Comparison of ENCODE assay signal across 9 cellular contexts in genomic region chr20:44692932-44693476, GRCh38. TPM values are rescaled to one million over a fixed set of nuclear protein-coding genes. Genes with fewer than 3 reads are reported as not detected.
A peak's percentile ranks its signal among the peaks of the same experiment; 100 is the strongest.
DNase-seq lines count a peak whose midpoint lies in the region; ATAC-seq, FAIRE-seq and TF ChIP-seq lines count a peak whose summit lies in the region.
"Had no signal": no experiment of that assay in that cellular context is flagged by ENCODE, and none has a peak within 500 bp of the region (broad histone marks: within the 10 kb centered on the region; RNA-seq: fewer than 3 reads in every experiment).

No MANE protein-coding gene starts in this region.

- H4K20me1 ChIP-seq in astrocyte (ENCODE audit: insufficient read depth, low read length): no peaks in the 10 kb centered on the region

- H3K9me3 ChIP-seq in astrocyte (ENCODE audit: insufficient read depth, low read depth, low read length): no peaks in the 10 kb centered on the region
- peaks cover 3% of the 10 kb centered on the region for H3K9me3 ChIP-seq in left ventricle myocardium inferior (replicated peaks)
- H3K9me3 ChIP-seq in skeletal muscle tissue (ENCODE audit: control insufficient read depth in 3 of 3, low read length in 3 of 3): no peaks in the 10 kb centered on the region

- no peak overlapping the region for H3K4me3 Mint-ChIP-seq in astrocyte (ENCODE audit: unreplicated experiment)
- H3K4me3 Mint-ChIP-seq: activated B cell treated with CpG ODN at 0.5 μM for 24 hours had no signal

- H3K36me3 Mint-ChIP-seq in astrocyte (ENCODE audit: low read depth, unreplicated experiment): no peaks in the 10 kb centered on the region

- H3K4me1 ChIP-seq in astrocyte (ENCODE audit: insufficient read depth, low read length): peaks cover 21% of the 10 kb centered on the region
- H3K4me1 ChIP-seq in left ventricle myocardium inferior: peaks cover 75% of the 10 kb centered on the region
- H3K4me1 ChIP-seq in skeletal muscle tissue (ENCODE audit: control insufficient read depth in 3 of 3, insufficient read depth in 3 of 3, low read length in 3 of 3): peaks cover 31 to 37% (median 32%) of the 10 kb centered on the region in 3 donors

- H3K79me2 ChIP-seq in astrocyte (ENCODE audit: insufficient read depth, low read length): no peaks in the 10 kb centered on the region

- no peak overlapping the region for H2AFZ ChIP-seq in astrocyte (ENCODE audit: low read depth, low read length)

- H3K36me3 ChIP-seq in H7 (replicated peaks; ENCODE audit: control insufficient read depth, insufficient read depth, low read length) (no peaks in the 10 kb centered on the region), astrocyte (ENCODE audit: insufficient read depth, low read length) (no peaks in the 10 kb centered on the region), left ventricle myocardium inferior (no peaks in the 10 kb centered on the region), skeletal muscle tissue (ENCODE audit: control insufficient read depth in 3 of 3, insufficient read depth in 3 of 3, low read length in 3 of 3) (no peaks in the 10 kb centered on the region)

- peaks cover 38% of the 10 kb centered on the region for H3K4me1 Mint-ChIP-seq in astrocyte (ENCODE audit: low read depth, unreplicated experiment)

- intact Hi-C loops in left ventricle myocardium inferior (cut with micrococcal nuclease): no loop called here

- TF ChIP-seq CTCF in astrocyte (IDR thresholded peaks at IDR 0.05; ENCODE audit: insufficient read depth, low read depth, low read length): no peak
- no peak for TF ChIP-seq CTCF in left ventricle myocardium inferior (IDR thresholded peaks at IDR 0.05; ENCODE audit: borderline replicate concordance)

- H3K4me2 ChIP-seq in astrocyte (ENCODE audit: low read length): peak overlapping the region; percentile 63

- no peak for FAIRE-seq in astrocyte (lab: Jason Lieb, UNC)

- H3K9ac ChIP-seq in astrocyte (ENCODE audit: low read length): peak overlapping the region; percentile 29
- peak overlapping the region in 2 of 3 donors; percentile 24 to 69 for H3K9ac ChIP-seq in skeletal muscle tissue (ENCODE audit: low read depth in 1 of 3, low read length in 3 of 3)

- H3K27me3 ChIP-seq in H7 (ENCODE audit: control insufficient read depth, insufficient read depth, low read length) (no peaks in the 10 kb centered on the region), astrocyte (ENCODE audit: insufficient read depth, low read length) (peaks cover 7% of the 10 kb centered on the region), left ventricle myocardium inferior (ENCODE audit: low read depth) (no peaks in the 10 kb centered on the region), skeletal muscle tissue (ENCODE audit: control insufficient read depth in 3 of 3, insufficient read depth in 3 of 3, low read length in 3 of 3) (no peaks in the 10 kb centered on the region)

- no peak for ATAC-seq in HG03457 (IDR thresholded peaks at IDR 0.05; ENCODE audit: unreplicated experiment)

- no peaks in the 10 kb centered on the region for H3K9me3 Mint-ChIP-seq in astrocyte (ENCODE audit: unreplicated experiment)

- no peaks in the 10 kb centered on the region for H3K27me3 Mint-ChIP-seq in astrocyte (ENCODE audit: low read depth, unreplicated experiment)

- DNase-seq in H7 (peak; percentile 49), astrocyte (ENCODE audit: low read depth) (peak; percentile 94), left ventricle myocardium inferior (peak; percentile 78), NCI-H345 (lab: John Stamatoyannopoulos, UW) (no peak)
- DNase-seq in central memory CD4-positive, alpha-beta T cell: no peak
- DNase-seq in effector CD4-positive, alpha-beta T cell: no peak
- DNase-seq: activated B cell treated with CpG ODN at 0.5 μM for 24 hours had no signal

- H3K4me3 ChIP-seq in H7 (ENCODE audit: insufficient read depth, low read depth, low read length) (no peak overlapping the region), astrocyte (ENCODE audit: insufficient read depth, low read depth, low read length) (peak overlapping the region; percentile 21), left ventricle myocardium inferior (no peak overlapping the region), skeletal muscle tissue (ENCODE audit: low read length in 3 of 3) (peak overlapping the region in 1 of 3 donors; percentile 35)

- H3K27ac ChIP-seq in astrocyte (ENCODE audit: low read depth, low read length): peak overlapping the region; percentile 27
- peak overlapping the region; percentile 91 for H3K27ac ChIP-seq in left ventricle myocardium inferior (replicated peaks)
- H3K27ac ChIP-seq in skeletal muscle tissue (ENCODE audit: low read depth, low read length): peak overlapping the region; percentile 83

- H3K27ac Mint-ChIP-seq in astrocyte (ENCODE audit: unreplicated experiment): peak overlapping the region; percentile 78
- H3K27ac Mint-ChIP-seq: activated B cell treated with CpG ODN at 0.5 μM for 24 hours had no signal

RNA-seq across cellular contexts. Expression of gene CCN5, which starts 22.2 kb away (rescaled TPM):
- total RNA-seq in H7 (2014; rRNA removed; shearing (Covaris generic)): not detected in 2 replicates
- total RNA-seq in astrocyte: not detected in 2 replicates
- total RNA-seq in left ventricle myocardium inferior: 37.0 TPM
- total RNA-seq in skeletal muscle tissue: not detected
- total RNA-seq: activated B cell treated with CpG ODN at 0.5 μM for 24 hours had no signal

RNA-seq across cellular contexts. Expression of gene ADA, which starts 41.5 kb away (rescaled TPM):
- total RNA-seq in H7 (2014; rRNA removed; shearing (Covaris generic)): 14.9 and 18.9 TPM in 2 replicates
- total RNA-seq in astrocyte (67.5 and 68.5 TPM in 2 replicates), left ventricle myocardium inferior (6.7 TPM), skeletal muscle tissue (3.7 TPM)

RNA-seq across cellular contexts. Expression of gene KCNK15, which starts 52.7 kb away (rescaled TPM):
- total RNA-seq in H7 (2014; rRNA removed; shearing (Covaris generic)): 0.14 TPM in 1 of 2 replicates, not detected in the other
- total RNA-seq in astrocyte (0.14 and 0.17 TPM in 2 replicates), left ventricle myocardium inferior (0.33 TPM), skeletal muscle tissue (under 0.01 TPM)

Comparison
In these comparisons a context has a peak if more than half of its experiments do, and no peak if none do; other contexts are left out.
1. DNase-seq: peak in H7 (single experiment), astrocyte (single experiment) and left ventricle myocardium inferior (single experiment); none in central memory CD4-positive, alpha-beta T cell (single experiment), NCI-H345 (single experiment) and effector CD4-positive, alpha-beta T cell (single experiment).
2. H3K27ac ChIP-seq: peak in every context shown above with its lines; median percentile 91 in left ventricle myocardium inferior; 83 in skeletal muscle tissue; 27 in astrocyte.
3. RNA of gene CCN5, which starts 22.2 kb away (total RNA-seq): 37.0 TPM in left ventricle myocardium inferior (single experiment); not detected in H7, not detected in astrocyte and not detected in skeletal muscle tissue (single experiment); every median in the first group is over 10 times any median in the second.